32 cellular contexts compared by ENCODE assay signal in genomic region chr6:26438000-26438399, GRCh38.
"Had no signal": no experiment of that assay in that cellular context is flagged by ENCODE, and none has a peak within 500 bp of the region (broad histone marks: within the 10 kb centered on the region; RNA-seq: fewer than 3 reads in every experiment).

No MANE protein-coding gene starts in this region.

- H3K4me2 ChIP-seq: smooth muscle cell had no signal

- H3K9me3 Mint-ChIP-seq: natural killer cell treated with Interleukin-12 subunit alpha and Interleukin-12 subunit beta and Interleukin-15 and Interleukin-18, amount 100 ng/mL, for 72 hours had no signal

- H3K4me3 Mint-ChIP-seq: natural killer cell treated with Interleukin-12 subunit alpha and Interleukin-12 subunit beta and Interleukin-15 and Interleukin-18, amount 100 ng/mL, for 72 hours; nephron progenitor cell; neural crest cell; stimulated activated memory B cell treated with anti-CD40 and anti-IgM and Interleukin-4, amounts not matched to agents 10 μg/mL and 1 μg/mL and 100 μg/mL, for 72 hours; stimulated activated naive CD8-positive, alpha-beta T cell treated with anti-CD3 and anti-CD28 coated beads, Interleukin-15, amount 100 ng/mL, for 72 hours; type B pancreatic cell had no signal

- FAIRE-seq: pancreas had no signal

- H3K4me1 ChIP-seq: testis, uterus had no signal

- H3K27ac Mint-ChIP-seq: nephron progenitor cell; progenitor cell of endocrine pancreas; stimulated activated memory B cell treated with anti-CD40 and anti-IgM and Interleukin-4, amounts not matched to agents 10 μg/mL and 1 μg/mL and 100 μg/mL, for 72 hours; type B pancreatic cell had no signal

- DNase-seq: naive thymus-derived CD8-positive, alpha-beta T cell; nephron progenitor cell; nucleus accumbens; pancreas; posterior cingulate gyrus; psoas muscle; right cardiac atrium; spleen; stimulated activated CD4-positive, alpha-beta T cell treated with anti-CD3 and anti-CD28 coated beads, Interleukin-12 subunit alpha, Interleukin-12 subunit beta, amount 100 ng/mL, for 4 hours; stimulated activated CD4-positive, alpha-beta T cell treated with anti-CD3 and anti-CD28 coated beads, Interleukin-1b, Interleukin-23, amount 100 ng/mL, for 48 hours; stimulated activated CD4-positive, alpha-beta T cell treated with anti-CD3 and anti-CD28 coated beads, Interleukin-4, amount 100 ng/mL, for 1 hour; stimulated activated CD4-positive, alpha-beta T cell treated with anti-CD3 and anti-CD28 coated beads, Interleukin-4, amount 100 ng/mL, for 4 hours; stimulated activated CD8-positive, alpha-beta memory T cell treated with anti-CD3 and anti-CD28 coated beads, Interleukin-4, amount 100 ng/mL, for 48 hours; stimulated activated naive CD4-positive, alpha-beta T cell; stimulated activated naive CD8-positive, alpha-beta T cell treated with anti-CD3 and anti-CD28 coated beads, Interleukin-15, amount 100 ng/mL, for 72 hours; stimulated activated naive CD8-positive, alpha-beta T cell treated with anti-CD3 and anti-CD28 coated beads, Interleukin-15, Interleukin-2, amounts not matched to agents 100 U/mL and 50 U/mL, for 24 hours; substantia nigra; testis; tibial artery; transverse colon; upper lobe of right lung; uterus had no signal

- H3K36me3 ChIP-seq: neutrophil, pancreas, suprapubic skin, tibial artery, transverse colon, upper lobe of right lung, uterus had no signal

- H3K27ac ChIP-seq: neutrophil, pancreas, psoas muscle, spleen, suprapubic skin, testis, tibial artery, transverse colon, upper lobe of right lung, uterus had no signal

- ATAC-seq: naive thymus-derived CD8-positive, alpha-beta T cell; natural killer cell treated with Interleukin-12 subunit alpha and Interleukin-12 subunit beta and Interleukin-15 and Interleukin-18, amount 100 ng/mL, for 72 hours; pancreas; psoas muscle; right cardiac atrium; sciatic nerve; stimulated activated memory B cell treated with anti-CD40 and anti-IgM and Interleukin-4, amounts not matched to agents 10 μg/mL and 1 μg/mL and 100 μg/mL, for 72 hours; stimulated activated naive CD8-positive, alpha-beta T cell treated with anti-CD3 and anti-CD28 coated beads, Interleukin-15, amount 100 ng/mL, for 72 hours; stimulated activated naive CD8-positive, alpha-beta T cell treated with anti-CD3 and anti-CD28 coated beads, Interleukin-15, Interleukin-2, amounts not matched to agents 100 U/mL and 50 U/mL, for 24 hours; upper lobe of right lung had no signal

- H3K9me3 ChIP-seq: neutrophil, pancreas, psoas muscle, suprapubic skin, testis, tibial artery, transverse colon, upper lobe of right lung, uterus had no signal

- H3K27me3 Mint-ChIP-seq: naive thymus-derived CD8-positive, alpha-beta T cell; natural killer cell treated with Interleukin-12 subunit alpha and Interleukin-12 subunit beta and Interleukin-15 and Interleukin-18, amount 100 ng/mL, for 72 hours; progenitor cell of endocrine pancreas; stimulated activated memory B cell treated with anti-CD40 and anti-IgM and Interleukin-4, amounts not matched to agents 10 μg/mL and 1 μg/mL and 100 μg/mL, for 72 hours; stimulated activated naive CD8-positive, alpha-beta T cell treated with anti-CD3 and anti-CD28 coated beads, Interleukin-15, amount 100 ng/mL, for 72 hours; type B pancreatic cell had no signal

- H3K4me3 ChIP-seq: pancreas, psoas muscle, skin epidermis, smooth muscle cell, spleen, suprapubic skin, testis, tibial artery, transverse colon, upper lobe of right lung, uterus had no signal

- H3K27me3 ChIP-seq: neutrophil, pancreas, spleen, suprapubic skin, testis, tibial artery, transverse colon, upper lobe of right lung, uterus had no signal

- H3K4me1 Mint-ChIP-seq: nephron progenitor cell had no signal
